Comparison of ENCODE assay signal across 17 cellular contexts in genomic region chr2:64627860-64628841, GRCh38. TPM values are rescaled to one million over a fixed set of nuclear protein-coding genes. Genes with fewer than 3 reads are reported as not detected.
DNase-seq lines count a peak whose midpoint lies in the region; ATAC-seq and TF ChIP-seq lines count a peak whose summit lies in the region.
"Had no signal": no experiment of that assay in that cellular context is flagged by ENCODE, and none has a peak within 500 bp of the region (broad histone marks: within the 10 kb centered on the region; RNA-seq: fewer than 3 reads in every experiment).

No MANE protein-coding gene starts in this region.

- POLR2A ChIA-PET in WTC11 (lab: Charles Lee), result interaction anchor here (0.6 kb wide), 1 partner anchor 59 kb away, joined by 6 read pairs; no protein-coding TSS in a partner anchor

- no peaks in the 10 kb centered on the region for H3K4me1 Mint-ChIP-seq in activated T-cell treated with anti-CD3 and anti-CD28 coated beads, Interleukin-2, amount 50 U/mL, for 24 hours (ENCODE audit: low read depth)
- H3K4me1 Mint-ChIP-seq in WTC11 (peaks cover 13% of the 10 kb centered on the region), memory B cell (peaks cover 27% of the 10 kb centered on the region)
- H3K4me1 Mint-ChIP-seq in stimulated activated naive CD8-positive, alpha-beta T cell treated with anti-CD3 and anti-CD28 coated beads, Interleukin-15, Interleukin-2, amounts not matched to agents 100 ng/mL and 50 ng/mL, for 24 hours (ENCODE audit: low read depth), result peaks cover 13% of the 10 kb centered on the region
- H3K4me1 Mint-ChIP-seq: CD4-positive, alpha-beta memory T cell had no signal

- TF ChIP-seq CTCF in WTC11 (IDR thresholded peaks at IDR 0.05), result no peak

- peaks cover 10% of the 10 kb centered on the region for H3K36me3 Mint-ChIP-seq in activated T-cell treated with anti-CD3 and anti-CD28 coated beads, Interleukin-2, amount 50 U/mL, for 24 hours (ENCODE audit: low read depth)
- H3K36me3 Mint-ChIP-seq in WTC11 (no peaks in the 10 kb centered on the region), memory B cell (peaks cover 10% of the 10 kb centered on the region)
- H3K36me3 Mint-ChIP-seq in stimulated activated naive CD8-positive, alpha-beta T cell treated with anti-CD3 and anti-CD28 coated beads, Interleukin-15, Interleukin-2, amounts not matched to agents 100 ng/mL and 50 ng/mL, for 24 hours (ENCODE audit: low read depth), result peaks cover 5% of the 10 kb centered on the region

- H3K27me3 Mint-ChIP-seq in activated T-cell treated with anti-CD3 and anti-CD28 coated beads, Interleukin-2, amount 50 U/mL, for 24 hours, result no peaks in the 10 kb centered on the region
- H3K27me3 Mint-ChIP-seq in WTC11 (ENCODE audit: low read depth), result peaks cover 2% of the 10 kb centered on the region
- H3K27me3 Mint-ChIP-seq in memory B cell, result no peaks in the 10 kb centered on the region
- no peaks in the 10 kb centered on the region for H3K27me3 Mint-ChIP-seq in stimulated activated naive CD8-positive, alpha-beta T cell treated with anti-CD3 and anti-CD28 coated beads, Interleukin-15, Interleukin-2, amounts not matched to agents 100 ng/mL and 50 ng/mL, for 24 hours
- H3K27me3 Mint-ChIP-seq: CD4-positive, alpha-beta memory T cell had no signal

- no peak overlapping the region for H3K27ac Mint-ChIP-seq in activated T-cell treated with anti-CD3 and anti-CD28 coated beads, Interleukin-2, amount 50 U/mL, for 24 hours
- no peak overlapping the region for H3K27ac Mint-ChIP-seq in WTC11
- H3K27ac Mint-ChIP-seq in memory B cell, result peak overlapping the region; percentile 82
- H3K27ac Mint-ChIP-seq in stimulated activated naive CD8-positive, alpha-beta T cell treated with anti-CD3 and anti-CD28 coated beads, Interleukin-15, Interleukin-2, amounts not matched to agents 100 ng/mL and 50 ng/mL, for 24 hours, result peak overlapping the region; percentile 28

- DNase-seq in activated T-cell treated with anti-CD3 and anti-CD28 coated beads, Interleukin-2, amount 50 U/mL, for 24 hours, result peak; percentile 26
- no peak for DNase-seq in activated T-cell treated with anti-CD3 and anti-CD28 coated beads for 4 hours
- DNase-seq in WTC11 (ENCODE audit: low spot score), result no peak
- no peak for DNase-seq in memory B cell (ENCODE audit: low spot score in 2 of 2)
- no peak for DNase-seq in activated gamma-delta T cell (lab: John Stamatoyannopoulos, UW)
- DNase-seq: CD4-positive, alpha-beta memory T cell; central memory CD4-positive, alpha-beta T cell; GM23248; left ventricle myocardium superior; MM.1S; NCI-H226; NK-92 treated with Interleukin-12 subunit alpha and Interleukin-12 subunit beta, amount 100 ng/mL, for 24 hours; trophoblast cell had no signal

- CTCF ChIA-PET in WTC11 (lab: Charles Lee), result interaction anchor here (0.8 to 3.4 kb wide), 8 partner anchors 9 to 297 kb away, joined by 3 to 24 read pairs (median 5); partner anchors contain the start of gene LGALSL

- H3K9me3 Mint-ChIP-seq in activated T-cell treated with anti-CD3 and anti-CD28 coated beads, Interleukin-2, amount 50 U/mL, for 24 hours, result no peaks in the 10 kb centered on the region
- H3K9me3 Mint-ChIP-seq in WTC11 (no peaks in the 10 kb centered on the region), memory B cell (no peaks in the 10 kb centered on the region)
- H3K9me3 Mint-ChIP-seq in stimulated activated naive CD8-positive, alpha-beta T cell treated with anti-CD3 and anti-CD28 coated beads, Interleukin-15, Interleukin-2, amounts not matched to agents 100 ng/mL and 50 ng/mL, for 24 hours, result no peaks in the 10 kb centered on the region
- H3K9me3 Mint-ChIP-seq: CD4-positive, alpha-beta memory T cell had no signal

- ATAC-seq in WTC11 (no peak), memory B cell (ENCODE audit: low read depth) (no peak), GM19397 (IDR thresholded peaks at IDR 0.05; ENCODE audit: unreplicated experiment) (no peak), HG03469 (IDR thresholded peaks at IDR 0.05; ENCODE audit: unreplicated experiment) (no peak)
- ATAC-seq: Right ventricle myocardium inferior had no signal

- no peak overlapping the region for H3K4me3 Mint-ChIP-seq in activated T-cell treated with anti-CD3 and anti-CD28 coated beads, Interleukin-2, amount 50 U/mL, for 24 hours
- H3K4me3 Mint-ChIP-seq in WTC11, result no peak overlapping the region
- H3K4me3 Mint-ChIP-seq in memory B cell, result no peak overlapping the region
- no peak overlapping the region for H3K4me3 Mint-ChIP-seq in stimulated activated naive CD8-positive, alpha-beta T cell treated with anti-CD3 and anti-CD28 coated beads, Interleukin-15, Interleukin-2, amounts not matched to agents 100 ng/mL and 50 ng/mL, for 24 hours
- H3K4me3 Mint-ChIP-seq: CD4-positive, alpha-beta memory T cell had no signal

TF ChIP-seq in WTC11, 78 proteins besides CTCF, POLR2A, EP300 and RAD21:
- TF ChIP-seq ZNF281 (CRISPR knock-in tag; IDR thresholded peaks at IDR 0.05) (no peak), GTF2I (CRISPR knock-in tag; conservative IDR thresholded peaks at IDR 0.05) (peak; percentile 28; the same call in 1 of the 2 replicates)

RNA-seq across cellular contexts. Expression of gene SERTAD2, which starts 25.6 kb away (rescaled TPM):
- 7.9 to 8.0 TPM (median 7.9 TPM) in 3 replicates for total RNA-seq in WTC11 (2021)

Comparison
In these comparisons a context has a peak if more than half of its experiments do, and no peak if none do; other contexts are left out.
1. H3K27ac Mint-ChIP-seq: peak in memory B cell (single experiment) and stimulated activated naive CD8-positive, alpha-beta T cell treated with anti-CD3 and anti-CD28 coated beads, Interleukin-15, Interleukin-2, amounts not matched to agents 100 ng/mL and 50 ng/mL, for 24 hours (single experiment); none in activated T-cell treated with anti-CD3 and anti-CD28 coated beads, Interleukin-2, amount 50 U/mL, for 24 hours (single experiment) and WTC11 (single experiment).